9 cellular contexts compared by ENCODE assay signal in genomic region chr5:176543428-176544182, GRCh38. TPM values are rescaled to one million over a fixed set of nuclear protein-coding genes. Genes with fewer than 3 reads are reported as not detected.
DNase-seq lines count a peak whose midpoint lies in the region; ATAC-seq and TF ChIP-seq lines count a peak whose summit lies in the region.
"Had no signal": no experiment of that assay in that cellular context is flagged by ENCODE, and none has a peak within 500 bp of the region (broad histone marks: within the 10 kb centered on the region; RNA-seq: fewer than 3 reads in every experiment).

No MANE protein-coding gene starts in this region.

- no peak overlapping the region for H3K4me3 ChIP-seq in KMS-11 (IDR thresholded peaks at IDR 0.05; ENCODE audit: insufficient read depth, low read depth, low read length)

- intact Hi-C loops in Right ventricle myocardium superior (cut with DNase I), result no loop called here
- intact Hi-C loops in posterior cingulate gyrus (cut with DNase I), result loop anchor here (1.0 kb wide), 1 partner anchor 127 kb away; the partner anchor contains the start of gene CLTB

- H4K20me1 ChIP-seq in KMS-11 (ENCODE audit: insufficient read depth), result no peaks in the 10 kb centered on the region

- H3K27ac ChIP-seq in KMS-11, result peak overlapping the region; percentile 58

- DNase-seq in EH (ENCODE audit: low read depth), result peak; percentile 44
- peak; percentile 59 for DNase-seq in SK-MEL-5 (ENCODE audit: low read depth, low spot score)
- DNase-seq in Right ventricle myocardium superior, result peak; percentile 90
- DNase-seq in posterior cingulate gyrus, result peak in 9 of 10 donors; percentile 54 to 94 (median 63)
- no peak for DNase-seq in cerebellar nuclear complex (lab: John Stamatoyannopoulos, UW)

- peak overlapping the region; percentile 94 for H3K27ac Mint-ChIP-seq in activated naive CD4-positive, alpha-beta T cell treated with anti-CD3 and anti-CD28 coated beads, Interleukin-2, amount 50 U/mL, for 24 hours

- H3K9ac ChIP-seq in KMS-11, result peak overlapping the region; percentile 51; the same call in 1 of the 2 replicates

- peak; percentile 67 for ATAC-seq in GM21723 (IDR thresholded peaks at IDR 0.05; ENCODE audit: unreplicated experiment)
- peak; percentile 91 for ATAC-seq in Right ventricle myocardium superior (ENCODE audit: poor library complexity)

- H3K4me1 Mint-ChIP-seq in activated naive CD4-positive, alpha-beta T cell treated with anti-CD3 and anti-CD28 coated beads, Interleukin-2, amount 50 U/mL, for 24 hours, result peaks cover 70% of the 10 kb centered on the region

- H2AFZ ChIP-seq in KMS-11 (ENCODE audit: low read depth), result peak overlapping the region; percentile 79

- no peaks in the 10 kb centered on the region for H3K27me3 Mint-ChIP-seq in activated naive CD4-positive, alpha-beta T cell treated with anti-CD3 and anti-CD28 coated beads, Interleukin-2, amount 50 U/mL, for 24 hours

- TF ChIP-seq CTCF in KMS-11 (conservative IDR thresholded peaks at IDR 0.05; ENCODE audit: low read depth, low read length), result no peak

- H3K27me3 ChIP-seq in KMS-11 (ENCODE audit: insufficient read depth, low read depth), result no peaks in the 10 kb centered on the region

- no peaks in the 10 kb centered on the region for H3K36me3 Mint-ChIP-seq in activated naive CD4-positive, alpha-beta T cell treated with anti-CD3 and anti-CD28 coated beads, Interleukin-2, amount 50 U/mL, for 24 hours

- peaks cover 13% of the 10 kb centered on the region for H3K4me1 ChIP-seq in KMS-11 (ENCODE audit: low read depth, poor library complexity, severe bottlenecking)

- in situ Hi-C loops in SK-MEL-5 (cut with HindIII; ENCODE audit: low pct_unique_long_range_greater_than_20kb, low sequenced_read_pairs), result no loop called here

- H3K9me3 Mint-ChIP-seq in activated naive CD4-positive, alpha-beta T cell treated with anti-CD3 and anti-CD28 coated beads, Interleukin-2, amount 50 U/mL, for 24 hours, result no peaks in the 10 kb centered on the region

- peak overlapping the region; percentile 94 for H3K4me3 Mint-ChIP-seq in activated naive CD4-positive, alpha-beta T cell treated with anti-CD3 and anti-CD28 coated beads, Interleukin-2, amount 50 U/mL, for 24 hours

- peak overlapping the region; percentile 60 for H3K4me2 ChIP-seq in KMS-11

- H3K79me2 ChIP-seq in KMS-11 (ENCODE audit: insufficient read depth, low read depth), result no peaks in the 10 kb centered on the region

- no peaks in the 10 kb centered on the region for H3K36me3 ChIP-seq in KMS-11 (ENCODE audit: insufficient read depth)

RNA-seq across cellular contexts. Expression of gene CDHR2, which starts 5.5 kb away (rescaled TPM):
- not detected in 2 replicates for total RNA-seq in SK-MEL-5 (2014; rRNA removed; shearing (Covaris generic))
- polyA plus RNA-seq in SK-MEL-5 (2015; cell fraction: cytosol; rRNA removed), result 0.02 TPM in 1 of 2 replicates, not detected in the other
- not detected in 2 replicates for polyA plus RNA-seq in SK-MEL-5 (2015; cell fraction: nucleus; rRNA removed)
- total RNA-seq in Right ventricle myocardium superior, result 0.19 TPM
- total RNA-seq: lung microvascular endothelial cell had no signal

RNA-seq across cellular contexts. Expression of gene RNF44, which starts 6.4 kb away (rescaled TPM):
- 7.7 and 7.8 TPM in 2 replicates for total RNA-seq in SK-MEL-5 (2014; rRNA removed; shearing (Covaris generic))
- polyA plus RNA-seq in SK-MEL-5 (2015; cell fraction: cytosol; rRNA removed), result 33.0 and 42.7 TPM in 2 replicates
- 115 and 140 TPM in 2 replicates for polyA plus RNA-seq in SK-MEL-5 (2015; cell fraction: nucleus; rRNA removed)
- total RNA-seq in Right ventricle myocardium superior, result 27.8 TPM

Comparison
In these comparisons a context has a peak if more than half of its experiments do, and no peak if none do; other contexts are left out.
1. DNase-seq: peak in EH (single experiment), SK-MEL-5 (single experiment), Right ventricle myocardium superior (single experiment) and posterior cingulate gyrus (9 of 10); none in cerebellar nuclear complex (0 of 2).